Comparison of ENCODE assay signal across 8 cellular contexts in genomic region chr10:80203835-80204148, GRCh38. TPM values are rescaled to one million over a fixed set of nuclear protein-coding genes. Genes with fewer than 3 reads are reported as not detected.
DNase-seq lines count a peak whose midpoint lies in the region; ATAC-seq and TF ChIP-seq lines count a peak whose summit lies in the region.

No MANE protein-coding gene starts in this region.

- peak; percentile 1 for ATAC-seq in GM21576 (IDR thresholded peaks at IDR 0.05; ENCODE audit: unreplicated experiment)

- H3K27ac ChIP-seq in RWPE1 (peak overlapping the region; percentile 93), skin epidermis (peak overlapping the region in 20 of 21 experiments; percentile 90 to 99 (median 97))

- no peak for DNase-seq in RWPE1 (ENCODE audit: low spot score)
- no peak for DNase-seq in fibroblast of mammary gland (ENCODE audit: low read depth)
- DNase-seq in SK-N-DZ (ENCODE audit: low spot score): no peak
- no peak for DNase-seq in NCI-H774 (lab: John Stamatoyannopoulos, UW)
- DNase-seq in KG1 (lab: John Stamatoyannopoulos, UW): no peak
- no peak for DNase-seq in mucosa of gallbladder (ENCODE audit: low spot score)

- POLR2A ChIA-PET in RWPE1 (lab: Yijun Ruan, JAX; ENCODE audit: low non-redundant PET): interaction anchor here (1.0 kb wide), 1 partner anchor 39 kb away, joined by 4 read pairs; no protein-coding TSS in a partner anchor

- TF ChIP-seq CTCF in RWPE1 (conservative IDR thresholded peaks at IDR 0.05; ENCODE audit: low read depth) (no peak), fibroblast of mammary gland (conservative IDR thresholded peaks at IDR 0.05; ENCODE audit: control insufficient read depth, insufficient read depth, low read depth, low read length) (no peak)

- CTCF ChIA-PET in RWPE1 (lab: Yijun Ruan, JAX): interaction anchor here (0.6 to 2.0 kb wide), 6 partner anchors 18 to 726 kb away, joined by 3 to 7 read pairs (median 4); no protein-coding TSS in a partner anchor

- H3K4me3 ChIP-seq in fibroblast of mammary gland (ENCODE audit: control insufficient read depth, low read depth, low read length) (peak overlapping the region; percentile 88), skin epidermis (peak overlapping the region; percentile 70 to 97 (median 86))

RNA-seq across cellular contexts. Expression of gene ANXA11, which starts 1.5 kb away (rescaled TPM):
- polyA plus RNA-seq in SK-N-DZ (2014; cell fraction: cytosol; rRNA removed): 1.2 and 1.7 TPM in 2 replicates
- 0.92 and 1.2 TPM in 2 replicates for polyA plus RNA-seq in SK-N-DZ (2014; cell fraction: nucleus; rRNA removed)
- 247 TPM for total RNA-seq in mucosa of gallbladder
